ENCODE assay signal across 15 cellular contexts in the genomic region with DNA sequence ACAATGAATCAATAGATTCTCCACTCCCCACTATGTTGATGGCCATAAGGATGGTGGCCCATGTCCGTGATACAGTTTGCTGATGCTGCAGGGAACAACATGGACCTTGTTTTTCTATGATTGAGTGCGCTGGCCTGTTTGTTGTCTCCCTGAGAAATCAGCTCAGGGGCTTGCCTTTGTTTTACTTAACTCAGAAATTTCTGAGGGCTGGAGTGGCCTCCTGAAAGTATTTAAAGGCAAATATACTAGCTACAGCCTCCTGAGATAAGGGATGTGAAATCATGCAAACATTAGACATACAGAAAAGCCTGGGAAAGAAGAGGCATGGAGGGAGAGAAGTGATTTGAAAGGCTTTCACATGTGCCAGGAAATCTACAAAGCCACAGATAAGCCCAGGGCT.
DNase-seq lines count a peak whose midpoint lies in the region; ATAC-seq, FAIRE-seq and TF ChIP-seq lines count a peak whose summit lies in the region.
"Had no signal": no experiment of that assay in that cellular context is flagged by ENCODE, and none has a peak within 500 bp of the region (broad histone marks: within the 10 kb centered on the region; RNA-seq: fewer than 3 reads in every experiment).

No MANE protein-coding gene starts in this region.

- ATAC-seq in left colon, result no peak
- ATAC-seq: CD8-positive, alpha-beta T cell; GM23338 had no signal

- peaks cover 5% of the 10 kb centered on the region for H3K36me3 Mint-ChIP-seq in neural crest cell (ENCODE audit: low read depth)
- no peaks in the 10 kb centered on the region for H3K36me3 Mint-ChIP-seq in activated CD4-positive, alpha-beta T cell treated with anti-CD3 and anti-CD28 coated beads, Interleukin-2, amount 10 ng/mL, durations not matched to agents 7 days and 5 days (ENCODE audit: low read depth)
- H3K36me3 Mint-ChIP-seq: CD14-positive monocyte; CD8-positive, alpha-beta T cell had no signal

- no peak overlapping the region for H4K8ac ChIP-seq in H1 (ENCODE audit: extremely low read depth, insufficient read depth, low read length)

- no peaks in the 10 kb centered on the region for H3K27me3 Mint-ChIP-seq in neural crest cell (ENCODE audit: low read depth)
- H3K27me3 Mint-ChIP-seq in activated CD4-positive, alpha-beta T cell treated with anti-CD3 and anti-CD28 coated beads, Interleukin-2, amount 10 ng/mL, durations not matched to agents 7 days and 5 days, result no peaks in the 10 kb centered on the region
- H3K27me3 Mint-ChIP-seq: B cell had no signal

- no peak overlapping the region for H4K91ac ChIP-seq in H1 (replicated peaks; ENCODE audit: insufficient read length, low read length)

- no peaks in the 10 kb centered on the region for H3K36me3 ChIP-seq in BLaER1 treated with 17β-estradiol and CSF1 and Interleukin-3, amounts not matched to agents 10 nM and 100 nM
- no peaks in the 10 kb centered on the region for H3K36me3 ChIP-seq in H1 (ENCODE audit: control insufficient read depth in 2 of 4, insufficient read depth in 4 of 4, low read length in 3 of 4)

- H3K27me3 ChIP-seq in BLaER1 treated with 17β-estradiol and CSF1 and Interleukin-3, amounts not matched to agents 10 nM and 100 nM, result no peaks in the 10 kb centered on the region
- no peaks in the 10 kb centered on the region; a peak in 1 of 7 replicates for H3K27me3 ChIP-seq in H1 (replicated peaks in 1 of 4; ENCODE audit: control insufficient read depth in 3 of 4, extremely low read depth in 1 of 4, insufficient read depth in 3 of 4, low read length in 3 of 4)

- 0 out of 2 replicates have a peak overlapping the region, but pooled peaks have one; percentile 39 for H2AK5ac ChIP-seq in H1 (ENCODE audit: low read depth, low read length)

- no peak for TF ChIP-seq POLR2A in H1 (IDR thresholded peaks at IDR 0.05; ENCODE audit: control extremely low read depth in 1 of 2, low read depth in 2 of 2, low read length in 2 of 2)

- H2BK20ac ChIP-seq in H1 (ENCODE audit: low read length), result no peak overlapping the region

- CTCF ChIA-PET in H1 (lab: Charles Lee; ENCODE audit: partially characterized antibody), result no interaction called here
- CTCF ChIA-PET in activated CD4-positive, alpha-beta T cell treated with anti-CD3 and anti-CD28 coated beads, Interleukin-2, amount 10 ng/mL, durations not matched to agents 7 days and 5 days (lab: Charles Lee), result no interaction called here

- peak overlapping the region in 9 of 11 experiments; percentile 2 to 53 (median 29); a peak in 12 of 22 replicates for H3K4me2 ChIP-seq in BLaER1 treated with 17β-estradiol and CSF1 and Interleukin-3, amounts not matched to agents 10 nM and 100 nM
- no peak overlapping the region for H3K4me2 ChIP-seq in H1 (ENCODE audit: insufficient read depth in 1 of 2, low read depth in 2 of 2, low read length in 2 of 2)
- H3K4me2 ChIP-seq: GM23338 had no signal

- H3K79me1 ChIP-seq in H1 (ENCODE audit: low read depth, low read length), result no peaks in the 10 kb centered on the region

- H3K9me3 Mint-ChIP-seq in neural crest cell, result peaks cover 5% of the 10 kb centered on the region
- H3K9me3 Mint-ChIP-seq in activated CD4-positive, alpha-beta T cell treated with anti-CD3 and anti-CD28 coated beads, Interleukin-2, amount 10 ng/mL, durations not matched to agents 7 days and 5 days, result peaks cover 6% of the 10 kb centered on the region
- H3K9me3 Mint-ChIP-seq: GM23338 had no signal

- TF ChIP-seq RAD21 in H1 (IDR thresholded peaks at IDR 0.05 in 1 of 2, conservative IDR thresholded peaks at IDR 0.05 in 1 of 2; ENCODE audit: low read depth in 2 of 2, low read length in 2 of 2), result no peak

- no peak overlapping the region for H2AFZ ChIP-seq in H1 (ENCODE audit: low read length)
- H2AFZ ChIP-seq: GM23338 had no signal

- POLR2A ChIA-PET in H1 (lab: Charles Lee; ENCODE audit: partially characterized antibody), result no interaction called here
- POLR2A ChIA-PET in activated CD4-positive, alpha-beta T cell treated with anti-CD3 and anti-CD28 coated beads, Interleukin-2, amount 10 ng/mL, durations not matched to agents 7 days and 5 days (lab: Charles Lee), result no interaction called here

- H3K9me3 ChIP-seq in BLaER1 treated with 17β-estradiol and CSF1 and Interleukin-3, amounts not matched to agents 10 nM and 100 nM (replicated peaks in 1 of 11), result no peaks in the 10 kb centered on the region
- H3K9me3 ChIP-seq in H1 (ENCODE audit: insufficient read depth in 2 of 2, low read depth in 1 of 2, low read length in 1 of 2), result no peaks in the 10 kb centered on the region

- H3K27ac Mint-ChIP-seq in neural crest cell (ENCODE audit: unreplicated experiment), result peak overlapping the region; percentile 13
- no peak overlapping the region for H3K27ac Mint-ChIP-seq in activated CD4-positive, alpha-beta T cell treated with anti-CD3 and anti-CD28 coated beads, Interleukin-2, amount 10 ng/mL, durations not matched to agents 7 days and 5 days
- H3K27ac Mint-ChIP-seq: B cell; CD8-positive, alpha-beta T cell; GM23338 had no signal

- WGBS in H1 (ENCODE audit: extremely low coverage in 1 of 2, insufficient coverage in 1 of 2, insufficient read length in 1 of 2, insufficient replicate concordance in 2 of 2, low coverage in 1 of 2, low lambda C conversion rate in 2 of 2, missing lambda C conversion rate in 1 of 2), 2 experiments, result 89% methylated on average over 2 of the region's 2 CpGs; no CpG with 5 or more reads in 1 of the 2 experiments

- intact Hi-C loops in left colon (cut with DNase I, micrococcal nuclease), result no loop called here

- H3K14ac ChIP-seq in H1 (ENCODE audit: insufficient read length), result no peak overlapping the region

- H2BK120ac ChIP-seq in H1 (replicated peaks; ENCODE audit: low read depth, low read length), result no peak overlapping the region

- H3K9ac ChIP-seq in BLaER1 treated with 17β-estradiol and CSF1 and Interleukin-3, amounts not matched to agents 10 nM and 100 nM, result no peak overlapping the region
- H3K9ac ChIP-seq in H1 (replicated peaks in 1 of 4; ENCODE audit: extremely low read depth in 1 of 4, low read depth in 3 of 4, low read length in 3 of 4), result no peak overlapping the region

- FAIRE-seq in H1 (lab: Jason Lieb, UNC), result no peak
- FAIRE-seq: A204.1, GM12891 had no signal

- H3K27ac ChIP-seq in BLaER1 treated with 17β-estradiol and CSF1 and Interleukin-3, amounts not matched to agents 10 nM and 100 nM, result no peak overlapping the region
- H3K27ac ChIP-seq in H1 (ENCODE audit: low read depth, low read length), result no peak overlapping the region

- no peak overlapping the region for H3K18ac ChIP-seq in H1 (ENCODE audit: extremely low read depth, low read length)

- no peak overlapping the region for H3K4ac ChIP-seq in H1 (replicated peaks; ENCODE audit: insufficient read length, low read depth, low read length)

- H3K4me1 Mint-ChIP-seq in neural crest cell, result peaks cover 13% of the 10 kb centered on the region
- no peaks in the 10 kb centered on the region for H3K4me1 Mint-ChIP-seq in activated CD4-positive, alpha-beta T cell treated with anti-CD3 and anti-CD28 coated beads, Interleukin-2, amount 10 ng/mL, durations not matched to agents 7 days and 5 days
- H3K4me1 Mint-ChIP-seq: B cell, CD14-positive monocyte, GM23338 had no signal

- H3K79me2 ChIP-seq in H1 (ENCODE audit: control insufficient read depth in 1 of 2, insufficient read depth in 2 of 2, low read length in 2 of 2), result no peaks in the 10 kb centered on the region

- H4K5ac ChIP-seq in H1 (ENCODE audit: insufficient read length, low read depth, low read length), result no peak overlapping the region

- no peak for TF ChIP-seq EP300 in H1 (IDR thresholded peaks at IDR 0.05; ENCODE audit: borderline replicate concordance in 1 of 2, low read depth in 2 of 2, low read length in 2 of 2)

- H3K4me1 ChIP-seq in BLaER1 treated with 17β-estradiol and CSF1 and Interleukin-3, amounts not matched to agents 10 nM and 100 nM, result peaks cover 0 to 12% (median 8%) of the 10 kb centered on the region in 10 experiments; a peak in 16 of 20 replicates
- H3K4me1 ChIP-seq in H1 (replicated peaks in 1 of 4; ENCODE audit: control insufficient read depth in 3 of 4, insufficient read depth in 4 of 4, low read length in 3 of 4), result no peaks in the 10 kb centered on the region

- TF ChIP-seq CTCF in GM12865 (IDR thresholded peaks at IDR 0.05; ENCODE audit: insufficient read depth, low read depth, low read length, missing control alignments) (no peak), H1 (IDR thresholded peaks at IDR 0.05; ENCODE audit: control extremely low read depth in 1 of 3, insufficient read depth in 1 of 3, low read depth in 1 of 3, low read length in 3 of 3) (no peak), neural crest cell (conservative IDR thresholded peaks at IDR 0.05) (no peak)

- no peak overlapping the region for H3K4me3 Mint-ChIP-seq in neural crest cell
- H3K4me3 Mint-ChIP-seq in activated CD4-positive, alpha-beta T cell treated with anti-CD3 and anti-CD28 coated beads, Interleukin-2, amount 10 ng/mL, durations not matched to agents 7 days and 5 days, result no peak overlapping the region
- H3K4me3 Mint-ChIP-seq: B cell; CD14-positive monocyte; CD8-positive, alpha-beta T cell; GM23338; H9 had no signal

- H3K23ac ChIP-seq in H1 (ENCODE audit: insufficient read length), result no peak overlapping the region

- no peak overlapping the region for H2BK15ac ChIP-seq in H1 (ENCODE audit: low read length)

- H3K4me3 ChIP-seq in BLaER1 treated with 17β-estradiol and CSF1 and Interleukin-3, amounts not matched to agents 10 nM and 100 nM, result no peak overlapping the region
- H3K4me3 ChIP-seq in GM12865 (ENCODE audit: low read depth, low read length), result no peak overlapping the region
- no peak overlapping the region for H3K4me3 ChIP-seq in H1 (ENCODE audit: extremely low read depth in 1 of 4, insufficient read depth in 2 of 4, low read depth in 3 of 4, low read length in 4 of 4)
- H3K4me3 ChIP-seq: GM23338 had no signal

- no peak overlapping the region for H2BK12ac ChIP-seq in H1 (ENCODE audit: low read depth, low read length)

- no peak overlapping the region for H2BK5ac ChIP-seq in H1 (ENCODE audit: low read depth, low read length)

- no peaks in the 10 kb centered on the region for H4K20me1 ChIP-seq in BLaER1 treated with 17β-estradiol and CSF1 and Interleukin-3, amounts not matched to agents 10 nM and 100 nM
- H4K20me1 ChIP-seq in H1 (replicated peaks in 1 of 2; ENCODE audit: control insufficient read depth in 1 of 2, insufficient read depth in 2 of 2, low read length in 2 of 2), result no peaks in the 10 kb centered on the region

- no peak overlapping the region for H3K56ac ChIP-seq in H1 (replicated peaks; ENCODE audit: insufficient read length, low read depth, low read length)

- no peaks in the 10 kb centered on the region; the same call in 1 of the 2 replicates for H3K23me2 ChIP-seq in H1 (ENCODE audit: low read depth, low read length)

- DNase-seq in GM12865 (ENCODE audit: low read depth) (peak; percentile 26), H1 (ENCODE audit: low read depth in 1 of 2, low spot score in 2 of 2) (no peak), neural crest cell (ENCODE audit: low read depth, low spot score) (no peak), activated T-cell treated with anti-CD3 and anti-CD28 coated beads for 4 hours (no peak), left colon (no peak)
- DNase-seq in activated CD4-positive, alpha-beta T cell treated with anti-CD3 and anti-CD28 coated beads, Interleukin-2, amount 10 ng/mL, durations not matched to agents 7 days and 5 days, result no peak
- DNase-seq: CD8-positive, alpha-beta T cell; COR-L47; H9 had no signal

TF ChIP-seq in H1, 55 proteins besides CTCF, POLR2A, EP300 and RAD21 (continues in another document):
- no peak for TF ChIP-seq SUZ12 (IDR thresholded peaks at IDR 0.05; ENCODE audit: low read length)
- no peak for TF ChIP-seq TBP (IDR thresholded peaks at IDR 0.05; ENCODE audit: low read depth, low read length)

Comparison
In these comparisons a context has a peak if more than half of its experiments do, and no peak if none do; other contexts are left out.
1. H3K4me2 ChIP-seq: peak in BLaER1 treated with 17β-estradiol and CSF1 and Interleukin-3, amounts not matched to agents 10 nM and 100 nM (9 of 11); none in H1 (0 of 2).